ENCODE assay signal across 8 cellular contexts in the genomic region with DNA sequence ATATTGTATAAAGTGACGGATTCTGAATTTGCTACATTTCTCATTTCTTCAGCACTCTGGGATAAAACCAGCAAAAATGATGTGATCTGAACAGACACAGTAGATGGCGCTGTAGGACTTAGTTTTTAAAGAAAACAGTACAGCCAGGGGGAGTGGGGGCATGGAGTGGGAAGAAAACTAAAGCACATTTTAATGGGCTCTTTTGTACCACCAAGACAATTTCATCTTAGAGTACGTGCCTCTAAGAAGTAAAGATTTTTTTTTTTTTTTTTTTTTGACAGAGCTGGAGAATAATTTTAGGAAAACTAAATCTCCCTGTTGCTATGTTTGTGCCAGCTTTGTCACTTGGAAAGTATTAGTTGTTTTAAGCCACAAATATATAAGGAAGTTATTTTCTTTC.
DNase-seq lines count a peak whose midpoint lies in the region; ATAC-seq, FAIRE-seq and TF ChIP-seq lines count a peak whose summit lies in the region.

No MANE protein-coding gene starts in this region.

- H3K27ac ChIP-seq in MM.1S (ENCODE audit: low read length) = no peak overlapping the region
- H3K27ac ChIP-seq in GM12878 (ENCODE audit: control insufficient read depth, insufficient read depth) = no peak overlapping the region

- in situ Hi-C loops in G401 (cut with HindIII; ENCODE audit: low sequenced_read_pairs) (no loop called here), GM12878 (cut with MboI) (loop anchor here (5.0 kb wide), 1 partner anchor 303 kb away; no protein-coding TSS in a partner anchor)

- TF ChIP-seq CTCF in MM.1S (IDR thresholded peaks at IDR 0.05; ENCODE audit: low read length) (peak; percentile 50), GM12878 (IDR thresholded peaks at IDR 0.05 in 2 of 3, conservative IDR thresholded peaks at IDR 0.05 in 1 of 3; ENCODE audit: control insufficient read depth in 2 of 3, extremely low read depth in 1 of 3, insufficient read depth in 1 of 3, low read depth in 3 of 3, low read length in 3 of 3) (peak; percentile 50 to 78 (median 68); a peak in 5 of 6 replicates)

- no peaks in the 10 kb centered on the region for H3K27me3 ChIP-seq in MM.1S (replicated peaks; ENCODE audit: insufficient read depth, low read length)
- H3K27me3 ChIP-seq in GM12878 (replicated peaks in 1 of 2; ENCODE audit: control insufficient read depth in 2 of 2, insufficient read depth in 2 of 2, low read length in 1 of 2) = no peaks in the 10 kb centered on the region

- TF ChIP-seq EP300 in GM12878 (IDR thresholded peaks at IDR 0.05; ENCODE audit: borderline replicate concordance in 1 of 2, control insufficient read depth in 1 of 2, low read depth in 2 of 2, low read length in 2 of 2) = no peak

- peak; percentile 94 for TF ChIP-seq RAD21 in GM12878 (IDR thresholded peaks at IDR 0.05; ENCODE audit: insufficient read depth, low read depth, low read length)

- peak; percentile 89 for ATAC-seq in GM12878
- ATAC-seq in HG03175 (IDR thresholded peaks at IDR 0.05; ENCODE audit: unreplicated experiment) = no peak
- ATAC-seq in HG03521 (IDR thresholded peaks at IDR 0.05; ENCODE audit: unreplicated experiment) = no peak

- H3K79me2 ChIP-seq in MM.1S (ENCODE audit: low read length) (no peaks in the 10 kb centered on the region), GM12878 (ENCODE audit: control insufficient read depth, insufficient read depth, low read length) (no peaks in the 10 kb centered on the region)

- no peaks in the 10 kb centered on the region for H3K9me2 ChIP-seq in MM.1S (replicated peaks; ENCODE audit: insufficient read depth, low read length)

- H4K20me1 ChIP-seq in MM.1S (ENCODE audit: insufficient read depth, low read length) (no peaks in the 10 kb centered on the region), GM12878 (ENCODE audit: control insufficient read depth, insufficient read depth) (no peaks in the 10 kb centered on the region)

- H3K36me3 ChIP-seq in MM.1S (replicated peaks; ENCODE audit: insufficient read depth, low read length) (no peaks in the 10 kb centered on the region), GM12878 (ENCODE audit: control insufficient read depth in 2 of 2, insufficient read depth in 2 of 2, low read length in 1 of 2) (no peaks in the 10 kb centered on the region)

- RAD21 ChIA-PET in GM12878 (lab: Charles Lee; ENCODE audit: unreplicated experiment) = interaction anchor here (0.6 to 4.8 kb wide), 58 partner anchors 9 to 904 kb away, joined by 3 to 93 read pairs (median 4); partner anchors contain the start of genes RAD51B and ZFP36L1

- H3K4me2 ChIP-seq in MM.1S (ENCODE audit: low read depth, low read length) = no peak overlapping the region
- H3K4me2 ChIP-seq in GM12878 (ENCODE audit: control insufficient read depth, insufficient read depth) = no peak overlapping the region

- H3K4me1 ChIP-seq in MM.1S (ENCODE audit: low read length) (no peaks in the 10 kb centered on the region), GM12878 (ENCODE audit: control insufficient read depth, insufficient read depth, low read length) (no peaks in the 10 kb centered on the region)

- BruUV-seq in GM12878 (replicated peaks; lab: Mats Ljungman, UMichigan) = no TSS peak

- TF ChIP-seq POLR2A in GM12878 (IDR thresholded peaks at IDR 0.05; ENCODE audit: low read depth, low read length) = no peak

- SMC1A ChIA-PET in GM12878 (lab: Charles Lee; ENCODE audit: uncharacterized antibody, unreplicated experiment) = interaction anchor here (0.6 to 4.3 kb wide), 55 partner anchors 8 to 967 kb away, joined by 3 to 90 read pairs (median 5); no protein-coding TSS in a partner anchor

- no peak overlapping the region for H2AFZ ChIP-seq in MM.1S (ENCODE audit: low read length)
- no peak overlapping the region for H2AFZ ChIP-seq in GM12878 (ENCODE audit: control insufficient read depth, low read depth, low read length)

- POLR2A ChIA-PET in GM12878 (lab: Charles Lee) = interaction anchor here (0.6 to 1.7 kb wide), 10 partner anchors 79 to 900 kb away, joined by 3 to 5 read pairs (median 4); no protein-coding TSS in a partner anchor

- 38% methylated on average over 3 of the region's 3 CpGs for WGBS in GM12878 (ENCODE audit: insufficient coverage, insufficient replicate concordance, low lambda C conversion rate, missing lambda C conversion rate)

- H3F3A ChIP-seq in MM.1S (ENCODE audit: insufficient read depth, low read length) = no peaks in the 10 kb centered on the region

- H3K4me3 ChIP-seq in MM.1S (ENCODE audit: low read length) = no peak overlapping the region
- H3K4me3 ChIP-seq in GM12878 = no peak overlapping the region

- DNase-seq in G401 (ENCODE audit: low spot score) = peak; percentile 66
- peak; percentile 52 for DNase-seq in MM.1S
- peak; percentile 68 for DNase-seq in RPMI8226
- peak; percentile 49 for DNase-seq in GM12878 (ENCODE audit: low read depth, low spot score)
- DNase-seq in iPS-NIHi11 (ENCODE audit: low spot score) = peak; percentile 60
- peak; percentile 82 for DNase-seq in smooth muscle cell of the brain vasculature (ENCODE audit: low read depth, low spot score)

- peak; percentile 54 for FAIRE-seq in GM12878 (lab: Jason Lieb, UNC)

- intact Hi-C loops in GM12878 (cut with micrococcal nuclease; ENCODE audit: unreplicated experiment) = loop anchor here (1.0 to 10.0 kb wide), 5 partner anchors 304 to 872 kb away; no protein-coding TSS in a partner anchor

- CTCF ChIA-PET in GM12878 (lab: Yijun Ruan, JAX) = interaction anchor here (0.6 to 7.4 kb wide), 69 partner anchors 9 to 1266 kb away, joined by 3 to 110 read pairs (median 4); no protein-coding TSS in a partner anchor

- no peaks in the 10 kb centered on the region for H3K9me3 ChIP-seq in MM.1S (replicated peaks; ENCODE audit: insufficient read depth, low read length)
- no peaks in the 10 kb centered on the region for H3K9me3 ChIP-seq in GM12878 (replicated peaks; ENCODE audit: control insufficient read depth, insufficient read depth, low read length)

- H3K9ac ChIP-seq in MM.1S (ENCODE audit: low read length) (no peak overlapping the region), GM12878 (ENCODE audit: control insufficient read depth, insufficient read depth, low read length) (no peak overlapping the region)

TF ChIP-seq in GM12878, 131 proteins besides CTCF, POLR2A, EP300 and RAD21 (continues in another document):
- peak; percentile 53; the same call in 1 of the 2 replicates for TF ChIP-seq MLLT1 (IDR thresholded peaks at IDR 0.05)
- TF ChIP-seq PML (IDR thresholded peaks at IDR 0.05; ENCODE audit: low read length) = no peak
- TF ChIP-seq RAD51 (IDR thresholded peaks at IDR 0.05) = no peak
- TF ChIP-seq PRDM15 (CRISPR knock-in tag; IDR thresholded peaks at IDR 0.05) = no peak
- TF ChIP-seq SMC3 (IDR thresholded peaks at IDR 0.05; ENCODE audit: borderline replicate concordance, low read length) = peak; percentile 69; the same call in 1 of the 2 replicates
- TF ChIP-seq BHLHE40 (IDR thresholded peaks at IDR 0.05; ENCODE audit: borderline replicate concordance in 1 of 2, low read depth in 2 of 2, low read length in 1 of 2) = no peak
- 0 out of 4 replicates have a peak, but pooled peaks have one; percentile 11 to 24 for TF ChIP-seq IKZF2 (IDR thresholded peaks at IDR 0.05)
- TF ChIP-seq RUNX3 (IDR thresholded peaks at IDR 0.05; ENCODE audit: low read length) = 0 out of 2 replicates have a peak, but pooled peaks have one; percentile 10
- TF ChIP-seq ZBED1 (IDR thresholded peaks at IDR 0.05; ENCODE audit: borderline replicate concordance) = no peak
- peak; percentile 32; the same call in 1 of the 2 replicates for TF ChIP-seq ATF7 (IDR thresholded peaks at IDR 0.05; ENCODE audit: low read depth)
